In the genomic region with DNA sequence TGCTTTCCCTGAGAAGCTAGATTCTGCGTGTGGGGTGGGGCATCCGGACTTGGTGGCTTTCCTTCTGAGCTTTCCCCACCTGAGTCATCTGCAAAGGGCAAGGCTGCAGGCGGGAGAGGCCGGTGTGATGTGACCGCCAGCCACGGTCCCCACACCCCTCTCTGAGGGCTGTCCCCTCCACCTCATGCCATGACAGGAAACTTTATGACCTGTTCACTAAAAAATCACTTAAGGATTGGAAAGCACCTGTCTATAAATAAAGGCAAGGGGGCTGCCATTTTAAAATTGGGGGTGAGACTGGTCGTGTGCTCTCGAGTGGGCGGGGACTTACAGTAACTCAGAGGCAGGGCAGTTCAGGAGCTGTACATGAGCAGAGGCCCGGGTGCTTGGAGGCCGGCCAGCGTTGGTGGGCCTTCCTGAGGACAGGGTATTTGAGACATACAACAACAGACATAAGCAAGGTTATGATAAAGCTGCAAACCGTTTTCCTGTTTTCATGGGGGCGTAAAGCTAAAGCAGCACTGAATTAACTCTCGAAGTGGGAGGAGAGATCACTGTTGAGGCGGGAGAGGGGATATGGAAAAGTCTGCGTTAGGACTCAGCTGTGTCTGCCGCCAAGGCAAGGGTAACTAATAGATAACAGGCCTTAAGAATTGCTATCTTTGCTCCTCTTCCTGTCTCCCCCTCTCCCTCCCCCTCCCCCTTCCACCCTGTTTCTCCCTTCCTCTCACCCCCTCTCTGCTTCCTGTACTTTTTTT, we compare ENCODE assay signal across 8 cellular contexts. TPM values are rescaled to one million over a fixed set of nuclear protein-coding genes. Genes with fewer than 3 reads are reported as not detected.
DNase-seq lines count a peak whose midpoint lies in the region; ATAC-seq and TF ChIP-seq lines count a peak whose summit lies in the region.

No MANE protein-coding gene starts in this region.

- in situ Hi-C loops in HAP-1 (cut with MboI; ENCODE audit: low sequenced_read_pairs) = no loop called here

- H3K27ac ChIP-seq in DND-41 (ENCODE audit: low read length) (peak overlapping the region; percentile 87), spleen (peak overlapping the region; percentile 90 to 95 (median 92)), RWPE1 (no peak overlapping the region)

- peak overlapping the region; percentile 84 for H2AFZ ChIP-seq in DND-41 (ENCODE audit: low read depth, low read length)

- ATAC-seq in DND-41 (ENCODE audit: insufficient read depth, low read depth) (peak; percentile 52), GM21737 (IDR thresholded peaks at IDR 0.05; ENCODE audit: unreplicated experiment) (peak; percentile 49)

- H4K20me1 ChIP-seq in DND-41 (ENCODE audit: insufficient read depth, low read length) = no peaks in the 10 kb centered on the region

- H3K4me3 ChIP-seq in DND-41 (ENCODE audit: low read depth in 1 of 2, low read length in 2 of 2) (peak overlapping the region in 1 of 2 experiments; percentile 16; a peak in 1 of 4 replicates), fibroblast of villous mesenchyme (ENCODE audit: low read depth, low read length) (no peak overlapping the region), spleen (peak overlapping the region in 1 of 8 donors; percentile 51), HAP-1 (no peak overlapping the region)

- H3K27me3 ChIP-seq in DND-41 (ENCODE audit: insufficient read depth, low read length, poor library complexity) (no peaks in the 10 kb centered on the region), spleen (replicated peaks in 1 of 7) (no peaks in the 10 kb centered on the region), HAP-1 (ENCODE audit: low read depth) (no peaks in the 10 kb centered on the region)

- POLR2A ChIA-PET in RWPE1 (lab: Yijun Ruan, JAX; ENCODE audit: low non-redundant PET) = no interaction called here

- no peak for TF ChIP-seq POLR2A in spleen (IDR thresholded peaks at IDR 0.05)

- 6 to 13% (median 8%) methylated on average over 18 of the region's 18 CpGs for WGBS in spleen, 5 donors

- CTCF ChIA-PET in RWPE1 (lab: Yijun Ruan, JAX) = interaction anchor here (0.6 kb wide), 1 partner anchor 89 kb away, joined by 3 read pairs; no protein-coding TSS in a partner anchor

- H3K4me2 ChIP-seq in DND-41 (ENCODE audit: insufficient read depth, low read length) = peak overlapping the region; percentile 41

- H3K9me3 ChIP-seq in DND-41 (ENCODE audit: insufficient read depth, low read length, severe bottlenecking) (no peaks in the 10 kb centered on the region), spleen (no peaks in the 10 kb centered on the region), HAP-1 (no peaks in the 10 kb centered on the region)

- no peaks in the 10 kb centered on the region for H3K36me3 ChIP-seq in DND-41 (ENCODE audit: insufficient read depth, low read length)
- no peaks in the 10 kb centered on the region for H3K36me3 ChIP-seq in spleen
- no peaks in the 10 kb centered on the region for H3K36me3 ChIP-seq in HAP-1 (replicated peaks)

- peak; percentile 66 for DNase-seq in DND-41
- DNase-seq in NCI-H1105 treated with DMSO at 0.1 percent for 48 hours (lab: John Stamatoyannopoulos, UW) = peak; percentile 8
- peak; percentile 71 for DNase-seq in activated T-cell treated with anti-CD3 and anti-CD28 coated beads, Interleukin-2, amount 50 U/mL, for 1 hour
- peak; percentile 85 for DNase-seq in fibroblast of villous mesenchyme (ENCODE audit: low read depth)
- DNase-seq in spleen = peak; percentile 87
- no peak for DNase-seq in HAP-1 (ENCODE audit: low spot score in 2 of 2)
- no peak for DNase-seq in RWPE1 (ENCODE audit: low spot score)

- H3K9ac ChIP-seq in DND-41 (ENCODE audit: low read depth, low read length) = peak overlapping the region; percentile 32

- intact Hi-C loops in spleen (cut with DNase I; ENCODE audit: low total_unique reads) = loop anchor here (10.0 kb wide), 1 partner anchor 57 kb away; no protein-coding TSS in a partner anchor

- H3K79me2 ChIP-seq in DND-41 (ENCODE audit: insufficient read depth, low read length) = no peaks in the 10 kb centered on the region

- TF ChIP-seq CTCF in DND-41 (IDR thresholded peaks at IDR 0.05; ENCODE audit: borderline replicate concordance, extremely low read depth, low read length, poor library complexity, severe bottlenecking) = no peak
- no peak for TF ChIP-seq CTCF in fibroblast of villous mesenchyme (IDR thresholded peaks at IDR 0.05; ENCODE audit: insufficient read depth, low read depth, low read length)
- no peak for TF ChIP-seq CTCF in spleen (IDR thresholded peaks at IDR 0.05 in 8 of 11, conservative IDR thresholded peaks at IDR 0.05 in 3 of 11)
- TF ChIP-seq CTCF in RWPE1 (conservative IDR thresholded peaks at IDR 0.05; ENCODE audit: low read depth) = no peak

- H3K4me1 ChIP-seq in DND-41 (ENCODE audit: insufficient read depth, low read length) (peaks cover 34% of the 10 kb centered on the region), spleen (peaks cover 48 to 94% (median 84%) of the 10 kb centered on the region in 6 donors), HAP-1 (peaks cover 16% of the 10 kb centered on the region)

RNA-seq across cellular contexts. Expression of a gene that starts 16.1 kb away (rescaled TPM):
- total RNA-seq in fibroblast of villous mesenchyme = 25.9 and 32.2 TPM in 2 replicates
- total RNA-seq in spleen = 100 to 1,000 TPM in 5 of 7 donors, 10 to 100 TPM in 2; 71.2 to 194 (median 106) TPM
- 10 to 100 TPM; 54.9 to 64.6 (median 55.0) TPM for polyA plus RNA-seq in spleen

RNA-seq across cellular contexts. Expression of a gene that starts 45.4 kb away (rescaled TPM):
- total RNA-seq in fibroblast of villous mesenchyme = 15.1 and 17.3 TPM in 2 replicates
- total RNA-seq in spleen = 10 to 100 TPM; 43.0 to 75.7 (median 55.4) TPM
- 10 to 100 TPM; 16.2 to 22.4 (median 17.0) TPM for polyA plus RNA-seq in spleen

Comparison
In these comparisons a context has a peak if more than half of its experiments do, and no peak if none do; other contexts are left out.
1. DNase-seq: peak in DND-41 (single experiment), NCI-H1105 treated with DMSO at 0.1 percent for 48 hours (single experiment), activated T-cell treated with anti-CD3 and anti-CD28 coated beads, Interleukin-2, amount 50 U/mL, for 1 hour (single experiment), fibroblast of villous mesenchyme (single experiment) and spleen (single experiment); none in HAP-1 (0 of 2) and RWPE1 (single experiment).